In genomic region chr9:127955294-127956015, GRCh38 we compare ENCODE assay signal across 8 cellular contexts. TPM values are rescaled to one million over a fixed set of nuclear protein-coding genes. Genes with fewer than 3 reads are reported as not detected.
DNase-seq lines count a peak whose midpoint lies in the region; TF ChIP-seq lines count a peak whose summit lies in the region.

No MANE protein-coding gene starts in this region.

- TF ChIP-seq CTCF in HEK293 (tag by site-specific recombination; IDR thresholded peaks at IDR 0.05) = peak; percentile 58

- H3K4me1 ChIP-seq in HEK293 (ENCODE audit: control insufficient read depth, insufficient read depth, low read length) = peaks cover 8% of the 10 kb centered on the region

- no peaks in the 10 kb centered on the region for H3K36me3 ChIP-seq in HEK293 (ENCODE audit: control insufficient read depth in 2 of 2, insufficient read depth in 1 of 2, low read length in 2 of 2)

- no peak overlapping the region; the same call in 1 of the 2 replicates for H3K27ac ChIP-seq in HEK293 (ENCODE audit: extremely low read depth, low read depth, low read length)

- POLR2A ChIA-PET in HEK293 (lab: Yijun Ruan, JAX) = interaction anchor here (0.6 to 2.7 kb wide), 9 partner anchors 8 to 173 kb away, joined by 3 to 19 read pairs (median 3); partner anchors contain the start of genes EEIG1, NAIF1 and SLC25A25

- no peaks in the 10 kb centered on the region for H3K9me3 ChIP-seq in HEK293 (ENCODE audit: control insufficient read depth, insufficient read depth, low read depth, low read length)

- no peak overlapping the region for H3K4me3 ChIP-seq in HEK293 (ENCODE audit: low read depth, low read length)

- DNase-seq in COR-L47 (lab: John Stamatoyannopoulos, UW) = peak; percentile 96
- DNase-seq in NCI-H2107 treated with DMSO at 0.1 percent for 48 hours (lab: John Stamatoyannopoulos, UW; ENCODE audit: unreplicated experiment) = peak; percentile 95
- DNase-seq in activated CD4-positive, alpha-beta T cell treated with anti-CD3 and anti-CD28 coated beads for 48 hours = peak; percentile 92
- peak; percentile 80 for DNase-seq in effector CD4-positive, alpha-beta T cell
- peak; percentile 80 for DNase-seq in myocyte (ENCODE audit: low read depth)
- peak; percentile 48 to 76 (median 66) for DNase-seq in stimulated activated naive CD4-positive, alpha-beta T cell (lab: John Stamatoyannopoulos, UW)
- DNase-seq in SKM-1 (lab: John Stamatoyannopoulos, UW; ENCODE audit: unreplicated experiment) = no peak

- CTCF ChIA-PET in HEK293 (lab: Yijun Ruan, JAX) = interaction anchor here (0.6 to 9.0 kb wide), 21 partner anchors 10 to 448 kb away, joined by 3 to 135 read pairs (median 4); no protein-coding TSS in a partner anchor

TF ChIP-seq in HEK293, 187 proteins besides CTCF, POLR2A, EP300 and RAD21 (continues in another document):
- peak; percentile 50; the same call in 1 of the 2 replicates for TF ChIP-seq ZNF394 (tag by site-specific recombination; IDR thresholded peaks at IDR 0.05; ENCODE audit: borderline replicate concordance)
- peak; percentile 45; the same call in 1 of the 2 replicates for TF ChIP-seq ZNF629 (tag by site-specific recombination; IDR thresholded peaks at IDR 0.05)
- TF ChIP-seq ZNF416 (tag by site-specific recombination; IDR thresholded peaks at IDR 0.05) = no peak
- TF ChIP-seq BCL11A (tag by site-specific recombination; IDR thresholded peaks at IDR 0.05; ENCODE audit: low read depth) = peak; percentile 46; the same call in 1 of the 2 replicates
- peak; percentile 79 for TF ChIP-seq KLF8 (tag by site-specific recombination; IDR thresholded peaks at IDR 0.05)
- peak; percentile 54; the same call in 1 of the 2 replicates for TF ChIP-seq GLIS1 (tag by site-specific recombination; IDR thresholded peaks at IDR 0.05)
- peak; percentile 50; the same call in 1 of the 2 replicates for TF ChIP-seq ZEB2 (tag by site-specific recombination; IDR thresholded peaks at IDR 0.05)
- TF ChIP-seq, protein P1, sequence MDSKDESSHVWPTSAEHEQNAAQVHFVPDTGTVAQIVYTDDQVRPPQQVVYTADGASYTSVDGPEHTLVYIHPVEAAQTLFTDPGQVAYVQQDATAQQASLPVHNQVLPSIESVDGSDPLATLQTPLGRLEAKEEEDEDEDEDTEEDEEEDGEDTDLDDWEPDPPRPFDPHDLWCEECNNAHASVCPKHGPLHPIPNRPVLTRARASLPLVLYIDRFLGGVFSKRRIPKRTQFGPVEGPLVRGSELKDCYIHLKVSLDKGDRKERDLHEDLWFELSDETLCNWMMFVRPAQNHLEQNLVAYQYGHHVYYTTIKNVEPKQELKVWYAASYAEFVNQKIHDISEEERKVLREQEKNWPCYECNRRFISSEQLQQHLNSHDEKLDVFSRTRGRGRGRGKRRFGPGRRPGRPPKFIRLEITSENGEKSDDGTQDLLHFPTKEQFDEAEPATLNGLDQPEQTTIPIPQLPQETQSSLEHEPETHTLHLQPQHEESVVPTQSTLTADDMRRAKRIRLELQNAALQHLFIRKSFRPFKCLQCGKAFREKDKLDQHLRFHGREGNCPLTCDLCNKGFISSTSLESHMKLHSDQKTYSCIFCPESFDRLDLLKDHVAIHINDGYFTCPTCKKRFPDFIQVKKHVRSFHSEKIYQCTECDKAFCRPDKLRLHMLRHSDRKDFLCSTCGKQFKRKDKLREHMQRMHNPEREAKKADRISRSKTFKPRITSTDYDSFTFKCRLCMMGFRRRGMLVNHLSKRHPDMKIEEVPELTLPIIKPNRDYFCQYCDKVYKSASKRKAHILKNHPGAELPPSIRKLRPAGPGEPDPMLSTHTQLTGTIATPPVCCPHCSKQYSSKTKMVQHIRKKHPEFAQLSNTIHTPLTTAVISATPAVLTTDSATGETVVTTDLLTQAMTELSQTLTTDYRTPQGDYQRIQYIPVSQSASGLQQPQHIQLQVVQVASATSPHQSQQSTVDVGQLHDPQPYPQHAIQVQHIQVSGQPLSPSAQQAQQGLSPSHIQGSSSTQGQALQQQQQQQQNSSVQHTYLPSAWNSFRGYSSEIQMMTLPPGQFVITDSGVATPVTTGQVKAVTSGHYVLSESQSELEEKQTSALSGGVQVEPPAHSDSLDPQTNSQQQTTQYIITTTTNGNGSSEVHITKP (tag by site-specific recombination; IDR thresholded peaks at IDR 0.05) = peak; percentile 81
- TF ChIP-seq IKZF3 (tag by site-specific recombination; IDR thresholded peaks at IDR 0.05) = peak; percentile 53
- TF ChIP-seq ZNF529 (tag by site-specific recombination; IDR thresholded peaks at IDR 0.05; ENCODE audit: insufficient replicate concordance) = no peak
- peak; percentile 55 for TF ChIP-seq ZBTB20 (tag by site-specific recombination; IDR thresholded peaks at IDR 0.05)
- TF ChIP-seq ZNF121 (tag by site-specific recombination; IDR thresholded peaks at IDR 0.05) = no peak
- TF ChIP-seq PRDM1 (tag by site-specific recombination; IDR thresholded peaks at IDR 0.05) = peak; percentile 96
- peak; percentile 67; the same call in 1 of the 2 replicates for TF ChIP-seq HIC1 (tag by site-specific recombination; IDR thresholded peaks at IDR 0.05)
- TF ChIP-seq SCRT2 (tag by site-specific recombination; IDR thresholded peaks at IDR 0.05) = 0 out of 2 replicates have a peak, but pooled peaks have one; percentile 26
- no peak for TF ChIP-seq ZNF184 (tag by site-specific recombination; IDR thresholded peaks at IDR 0.05)
- peak; percentile 40 for TF ChIP-seq ZNF600 (tag by site-specific recombination; IDR thresholded peaks at IDR 0.05)
- TF ChIP-seq KLF1 (tag by site-specific recombination; IDR thresholded peaks at IDR 0.05) = peak; percentile 86
- peak; percentile 74 for TF ChIP-seq KLF17 (tag by site-specific recombination; IDR thresholded peaks at IDR 0.05)
- TF ChIP-seq ZNF544 (tag by site-specific recombination; IDR thresholded peaks at IDR 0.05) = no peak
- TF ChIP-seq SP7 (tag by site-specific recombination; IDR thresholded peaks at IDR 0.05) = peak; percentile 71; the same call in 1 of the 2 replicates
- TF ChIP-seq SP3 (tag by site-specific recombination; IDR thresholded peaks at IDR 0.05) = peak; percentile 38; the same call in 1 of the 2 replicates
- TF ChIP-seq ZNF132 (tag by site-specific recombination; IDR thresholded peaks at IDR 0.05; ENCODE audit: borderline replicate concordance) = no peak
- TF ChIP-seq ZNF366 (tag by site-specific recombination; conservative IDR thresholded peaks at IDR 0.05) = 0 out of 2 replicates have a peak, but pooled peaks have one; percentile 53
- no peak for TF ChIP-seq ZNF239 (tag by site-specific recombination; IDR thresholded peaks at IDR 0.05)
- TF ChIP-seq ZBTB17 (tag by site-specific recombination; IDR thresholded peaks at IDR 0.05) = peak; percentile 43; the same call in 1 of the 2 replicates
- TF ChIP-seq, protein P2, sequence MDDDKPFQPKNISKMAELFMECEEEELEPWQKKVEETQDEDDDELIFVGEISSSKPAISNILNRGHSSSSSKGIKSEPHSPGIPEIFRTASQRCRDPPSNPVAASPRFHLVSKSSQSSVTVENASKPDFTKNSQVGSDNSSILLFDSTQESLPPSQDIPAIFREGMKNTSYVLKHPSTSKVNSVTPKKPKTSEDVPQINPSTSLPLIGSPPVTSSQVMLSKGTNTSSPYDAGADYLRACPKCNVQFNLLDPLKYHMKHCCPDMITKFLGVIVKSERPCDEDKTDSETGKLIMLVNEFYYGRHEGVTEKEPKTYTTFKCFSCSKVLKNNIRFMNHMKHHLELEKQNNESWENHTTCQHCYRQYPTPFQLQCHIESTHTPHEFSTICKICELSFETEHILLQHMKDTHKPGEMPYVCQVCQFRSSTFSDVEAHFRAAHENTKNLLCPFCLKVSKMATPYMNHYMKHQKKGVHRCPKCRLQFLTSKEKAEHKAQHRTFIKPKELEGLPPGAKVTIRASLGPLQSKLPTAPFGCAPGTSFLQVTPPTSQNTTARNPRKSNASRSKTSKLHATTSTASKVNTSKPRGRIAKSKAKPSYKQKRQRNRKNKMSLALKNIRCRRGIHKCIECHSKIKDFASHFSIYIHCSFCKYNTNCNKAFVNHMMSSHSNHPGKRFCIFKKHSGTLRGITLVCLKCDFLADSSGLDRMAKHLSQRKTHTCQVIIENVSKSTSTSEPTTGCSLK (tag by site-specific recombination; IDR thresholded peaks at IDR 0.05) = no peak

RNA-seq across cellular contexts. Expression of gene DPM2, which starts 17.8 kb away (rescaled TPM):
- total RNA-seq in myocyte = 12.5 and 12.6 TPM in 2 replicates
- 32.8 TPM for polyA plus RNA-seq in myocyte (2012)

RNA-seq across cellular contexts. Expression of gene PIP5KL1, which starts 24.9 kb away (rescaled TPM):
- total RNA-seq in myocyte = 0.36 and 1.5 TPM in 2 replicates
- polyA plus RNA-seq in myocyte (2012) = 0.87 TPM

RNA-seq across cellular contexts. Expression of gene EEIG1, which starts 25.3 kb away (rescaled TPM):
- 4.8 and 6.7 TPM in 2 replicates for total RNA-seq in myocyte
- polyA plus RNA-seq in myocyte (2012) = 32.8 TPM

RNA-seq across cellular contexts. Expression of gene ST6GALNAC4, which starts 38.6 kb away (rescaled TPM):
- total RNA-seq in myocyte = 114 and 195 TPM in 2 replicates
- 32.8 TPM for polyA plus RNA-seq in myocyte (2012)

RNA-seq across cellular contexts. Expression of gene ST6GALNAC6, which starts 56.1 kb away (rescaled TPM):
- 111 and 121 TPM in 2 replicates for total RNA-seq in myocyte
- polyA plus RNA-seq in myocyte (2012) = 98.1 TPM
